ENCODE assay signal across 3 cellular contexts in genomic region chr6:123352705-123353104, GRCh38.
TF ChIP-seq lines count a peak whose summit lies in the region.

No MANE protein-coding gene starts in this region.

TF ChIP-seq in HEK293, 187 proteins besides CTCF, POLR2A, EP300 and RAD21 (continues in another document):
- TF ChIP-seq ZNF140 (tag by site-specific recombination; IDR thresholded peaks at IDR 0.05) (no peak), BCL6B (tag by site-specific recombination; IDR thresholded peaks at IDR 0.05) (0 out of 2 replicates have a peak, but pooled peaks have one; percentile 41), ZNF394 (tag by site-specific recombination; IDR thresholded peaks at IDR 0.05; ENCODE audit: borderline replicate concordance) (no peak), ZBTB11 (tag by site-specific recombination; conservative IDR thresholded peaks at IDR 0.05; ENCODE audit: low read depth) (no peak), ZSCAN4 (tag by site-specific recombination; IDR thresholded peaks at IDR 0.05) (no peak), ZNF514 (tag by site-specific recombination; IDR thresholded peaks at IDR 0.05) (no peak), HOXD13 (CRISPR knock-in tag; IDR thresholded peaks at IDR 0.05; ENCODE audit: borderline replicate concordance) (no peak), FEZF1 (tag by site-specific recombination; IDR thresholded peaks at IDR 0.05) (peak; percentile 46; the same call in 1 of the 2 replicates), ZNF830 (tag by site-specific recombination; IDR thresholded peaks at IDR 0.05; ENCODE audit: low read depth) (no peak)
- TF ChIP-seq, protein P1, sequence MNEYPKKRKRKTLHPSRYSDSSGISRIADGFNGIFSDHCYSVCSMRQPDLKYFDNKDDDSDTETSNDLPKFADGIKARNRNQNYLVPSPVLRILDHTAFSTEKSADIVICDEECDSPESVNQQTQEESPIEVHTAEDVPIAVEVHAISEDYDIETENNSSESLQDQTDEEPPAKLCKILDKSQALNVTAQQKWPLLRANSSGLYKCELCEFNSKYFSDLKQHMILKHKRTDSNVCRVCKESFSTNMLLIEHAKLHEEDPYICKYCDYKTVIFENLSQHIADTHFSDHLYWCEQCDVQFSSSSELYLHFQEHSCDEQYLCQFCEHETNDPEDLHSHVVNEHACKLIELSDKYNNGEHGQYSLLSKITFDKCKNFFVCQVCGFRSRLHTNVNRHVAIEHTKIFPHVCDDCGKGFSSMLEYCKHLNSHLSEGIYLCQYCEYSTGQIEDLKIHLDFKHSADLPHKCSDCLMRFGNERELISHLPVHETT (tag by site-specific recombination; IDR thresholded peaks at IDR 0.05), result no peak

TF ChIP-seq in HEK293T, 16 proteins besides CTCF, POLR2A, EP300 and RAD21:
- TF ChIP-seq ARNT (IDR thresholded peaks at IDR 0.05), result peak; percentile 82
- TF ChIP-seq PKNOX1 (IDR thresholded peaks at IDR 0.05), result peak; percentile 95
- no peak for TF ChIP-seq L3MBTL2 (conservative IDR thresholded peaks at IDR 0.05)
- TF ChIP-seq BHLHE40 (IDR thresholded peaks at IDR 0.05; ENCODE audit: borderline replicate concordance), result no peak
- TF ChIP-seq TARDBP (IDR thresholded peaks at IDR 0.05), result no peak
- TF ChIP-seq ELF4 (IDR thresholded peaks at IDR 0.05), result no peak
- no peak for TF ChIP-seq ZNF384 (IDR thresholded peaks at IDR 0.05)
- TF ChIP-seq CTBP1 (IDR thresholded peaks at IDR 0.05; ENCODE audit: borderline replicate concordance), result peak; percentile 83
- TF ChIP-seq SUZ12 (IDR thresholded peaks at IDR 0.05), result no peak
- no peak for TF ChIP-seq SP1 (IDR thresholded peaks at IDR 0.05)
- TF ChIP-seq FOXA1 (IDR thresholded peaks at IDR 0.05), result no peak
- TF ChIP-seq HDGF (IDR thresholded peaks at IDR 0.05; ENCODE audit: borderline replicate concordance), result no peak
- TF ChIP-seq NFRKB (IDR thresholded peaks at IDR 0.05), result no peak
- TF ChIP-seq FOXM1 (IDR thresholded peaks at IDR 0.05; ENCODE audit: borderline replicate concordance), result no peak
- 0 out of 2 replicates have a peak, but pooled peaks have one; percentile 24 for TF ChIP-seq LEF1 (IDR thresholded peaks at IDR 0.05; ENCODE audit: borderline replicate concordance)
- peak; percentile 61; the same call in 1 of the 2 replicates for TF ChIP-seq FOXK2 (IDR thresholded peaks at IDR 0.05)

TF ChIP-seq in K562, 482 proteins besides CTCF, POLR2A, EP300 and RAD21:
- TF ChIP-seq TGIF2 (CRISPR knock-in tag; IDR thresholded peaks at IDR 0.05), result no peak
- no peak for TF ChIP-seq ZNF398 (CRISPR knock-in tag; IDR thresholded peaks at IDR 0.05)
- no peak for TF ChIP-seq L3MBTL2 (IDR thresholded peaks at IDR 0.05)
- no peak for TF ChIP-seq POLR2B (IDR thresholded peaks at IDR 0.05; ENCODE audit: low read depth, partially characterized antibody)
- TF ChIP-seq PKNOX1 (IDR thresholded peaks at IDR 0.05), result 0 out of 2 replicates have a peak, but pooled peaks have one; percentile 28
- no peak for TF ChIP-seq PHTF2 (CRISPR knock-in tag; IDR thresholded peaks at IDR 0.05)
- no peak for TF ChIP-seq TAF9B (IDR thresholded peaks at IDR 0.05; ENCODE audit: partially characterized antibody)
- no peak for TF ChIP-seq PBX2 (CRISPR knock-in tag; IDR thresholded peaks at IDR 0.05; ENCODE audit: low read depth)
- TF ChIP-seq PBX2 (tag; conservative IDR thresholded peaks at IDR 0.05; ENCODE audit: low read depth), result peak; percentile 29; the same call in 1 of the 2 replicates
- no peak for TF ChIP-seq FOXP1 (CRISPR knock-in tag; IDR thresholded peaks at IDR 0.05)
- TF ChIP-seq ZNF395 (CRISPR knock-in tag; IDR thresholded peaks at IDR 0.05), result no peak
- no peak for TF ChIP-seq ZNF143 (CRISPR knock-in tag; IDR thresholded peaks at IDR 0.05)
- TF ChIP-seq ZNF253 (CRISPR knock-in tag; conservative IDR thresholded peaks at IDR 0.05), result no peak
- TF ChIP-seq CTBP1 (IDR thresholded peaks at IDR 0.05; ENCODE audit: borderline replicate concordance), result no peak
- TF ChIP-seq, protein P2, sequence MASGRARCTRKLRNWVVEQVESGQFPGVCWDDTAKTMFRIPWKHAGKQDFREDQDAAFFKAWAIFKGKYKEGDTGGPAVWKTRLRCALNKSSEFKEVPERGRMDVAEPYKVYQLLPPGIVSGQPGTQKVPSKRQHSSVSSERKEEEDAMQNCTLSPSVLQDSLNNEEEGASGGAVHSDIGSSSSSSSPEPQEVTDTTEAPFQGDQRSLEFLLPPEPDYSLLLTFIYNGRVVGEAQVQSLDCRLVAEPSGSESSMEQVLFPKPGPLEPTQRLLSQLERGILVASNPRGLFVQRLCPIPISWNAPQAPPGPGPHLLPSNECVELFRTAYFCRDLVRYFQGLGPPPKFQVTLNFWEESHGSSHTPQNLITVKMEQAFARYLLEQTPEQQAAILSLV (tag; IDR thresholded peaks at IDR 0.05), result no peak
- TF ChIP-seq NEUROD1 (IDR thresholded peaks at IDR 0.05; ENCODE audit: borderline replicate concordance, low read depth, low read length, partially characterized antibody), result no peak
- TF ChIP-seq MEIS2 (IDR thresholded peaks at IDR 0.05; ENCODE audit: partially characterized antibody), result peak; percentile 62
